11 cellular contexts compared by ENCODE assay signal in the genomic region with DNA sequence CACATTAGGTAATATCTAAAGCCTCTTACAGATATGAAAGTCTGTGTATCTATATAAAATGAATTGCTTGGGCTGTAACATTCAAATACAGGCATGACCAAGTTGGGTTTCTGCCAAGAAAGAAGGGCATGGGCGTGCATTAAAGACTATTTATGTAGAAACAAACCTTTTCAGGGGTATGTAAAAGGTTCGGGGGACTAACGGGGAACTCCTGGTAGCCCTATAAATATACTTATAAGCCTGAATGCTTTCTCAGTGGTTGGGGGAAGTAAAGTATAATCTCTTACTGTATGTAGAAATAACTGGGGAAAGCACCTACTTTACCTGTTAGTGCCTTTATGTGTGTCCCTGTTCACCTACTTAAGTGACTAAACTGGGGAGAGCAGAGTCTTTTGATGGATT.
DNase-seq lines count a peak whose midpoint lies in the region; ATAC-seq and TF ChIP-seq lines count a peak whose summit lies in the region.
"Had no signal": no experiment of that assay in that cellular context is flagged by ENCODE, and none has a peak within 500 bp of the region (broad histone marks: within the 10 kb centered on the region; RNA-seq: fewer than 3 reads in every experiment).

No MANE protein-coding gene starts in this region.

- H2BK5ac ChIP-seq in trophoblast cell (ENCODE audit: low read depth, low read length, poor library complexity) = no peak overlapping the region

- H2BK120ac ChIP-seq in trophoblast cell (ENCODE audit: insufficient read depth, low read length, poor library complexity) = no peak overlapping the region

- H3K27ac ChIP-seq in lower lobe of right lung (no peak overlapping the region), trophoblast cell (ENCODE audit: low read depth, low read length) (no peak overlapping the region)

- H3K18ac ChIP-seq in trophoblast cell (ENCODE audit: low read length) = no peak overlapping the region

- H2BK12ac ChIP-seq in trophoblast cell (ENCODE audit: low read length) = no peak overlapping the region

- TF ChIP-seq CTCF in lower lobe of right lung (IDR thresholded peaks at IDR 0.05) = no peak

- H3K9ac ChIP-seq in trophoblast cell (ENCODE audit: low read length) = no peak overlapping the region

- H3K36me3 ChIP-seq in lower lobe of right lung (no peaks in the 10 kb centered on the region), trophoblast cell (ENCODE audit: control insufficient read depth in 1 of 2, insufficient read depth in 2 of 2, low read length in 2 of 2) (no peaks in the 10 kb centered on the region)

- H3K23ac ChIP-seq in trophoblast cell (ENCODE audit: low read length) = no peak overlapping the region

- H3K9me3 ChIP-seq in lower lobe of right lung (no peaks in the 10 kb centered on the region), trophoblast cell (ENCODE audit: insufficient read depth, low read depth, low read length) (no peaks in the 10 kb centered on the region)

- POLR2A ChIA-PET in HEK293T (lab: Yijun Ruan, JAX) = no interaction called here

- no peak overlapping the region for H2AFZ ChIP-seq in trophoblast cell (ENCODE audit: insufficient read depth, low read length, poor library complexity)

- WGBS in trophoblast cell (ENCODE audit: extremely low coverage, insufficient coverage, insufficient read length) = no CpG with 5 or more reads among the region's 3 CpGs

- no peak overlapping the region for H3K4ac ChIP-seq in trophoblast cell (ENCODE audit: low read depth, low read length)

- no peak overlapping the region for H4K12ac ChIP-seq in trophoblast cell (ENCODE audit: low read depth, low read length)

- no peaks in the 10 kb centered on the region for H3K27me3 ChIP-seq in lower lobe of right lung (ENCODE audit: low read depth)
- no peaks in the 10 kb centered on the region for H3K27me3 ChIP-seq in trophoblast cell (ENCODE audit: insufficient read depth, low read length)

- H4K91ac ChIP-seq in trophoblast cell (ENCODE audit: low read depth, low read length) = no peak overlapping the region

- H3K79me2 ChIP-seq in trophoblast cell (ENCODE audit: control insufficient read depth, insufficient read depth, low read length, poor library complexity) = no peaks in the 10 kb centered on the region

- H3K4me3 ChIP-seq in lower lobe of right lung (no peak overlapping the region), trophoblast cell (ENCODE audit: low read depth, low read length) (no peak overlapping the region)

- no peak overlapping the region for H3K14ac ChIP-seq in trophoblast cell (ENCODE audit: low read length)

- DNase-seq in lower lobe of right lung (no peak), HEK293T (ENCODE audit: extremely low spot score) (no peak), trophoblast cell (no peak), MV-4-11 (lab: John Stamatoyannopoulos, UW) (no peak)
- DNase-seq in stimulated activated CD8-positive, alpha-beta memory T cell treated with anti-CD3 and anti-CD28 coated beads, Interleukin-4, amount 100 ng/mL, for 48 hours = no peak
- DNase-seq: posterior cingulate gyrus; stimulated activated naive CD4-positive, alpha-beta T cell; T1000 had no signal

- peak; percentile 99 for ATAC-seq in GM18517 (IDR thresholded peaks at IDR 0.05; ENCODE audit: unreplicated experiment)
- peak; percentile 98 for ATAC-seq in GM21423 (IDR thresholded peaks at IDR 0.05; ENCODE audit: unreplicated experiment)
- ATAC-seq in HG03280 (IDR thresholded peaks at IDR 0.05; ENCODE audit: unreplicated experiment) = peak; percentile 96
- peak; percentile 63 to 81 for ATAC-seq in lower lobe of right lung

- no peak overlapping the region for H3K4me2 ChIP-seq in trophoblast cell (ENCODE audit: low read length)

- no peak overlapping the region for H4K8ac ChIP-seq in trophoblast cell (ENCODE audit: low read depth, low read length)

- H3K79me1 ChIP-seq in trophoblast cell (ENCODE audit: low read length) = peaks cover 5% of the 10 kb centered on the region

- H2AK5ac ChIP-seq in trophoblast cell (ENCODE audit: low read length) = no peak overlapping the region

- H3K4me1 ChIP-seq in lower lobe of right lung (peaks cover 4% of the 10 kb centered on the region), trophoblast cell (ENCODE audit: control insufficient read depth in 1 of 2, insufficient read depth in 2 of 2, low read length in 2 of 2) (peaks cover 2 to 6% of the 10 kb centered on the region in 2 experiments)

- CTCF ChIA-PET in HEK293T (lab: Yijun Ruan, JAX) = no interaction called here

- intact Hi-C loops in lower lobe of right lung (cut with DNase I) = no loop called here

TF ChIP-seq in HEK293T, 16 proteins besides CTCF, POLR2A, EP300 and RAD21:
- TF ChIP-seq TARDBP (IDR thresholded peaks at IDR 0.05) (no peak), ARNT (IDR thresholded peaks at IDR 0.05) (no peak)
